In genomic region chr6:110813813-110814487, GRCh38 we compare ENCODE assay signal across 1 cellular context.
TF ChIP-seq lines count a peak whose summit lies in the region.

No MANE protein-coding gene starts in this region.

TF ChIP-seq in K562, 482 proteins besides CTCF, POLR2A, EP300 and RAD21 (continued from another document):
- no peak for TF ChIP-seq E2F1 (CRISPR knock-in tag; IDR thresholded peaks at IDR 0.05)
- peak; percentile 27 for TF ChIP-seq KDM5B (IDR thresholded peaks at IDR 0.05; ENCODE audit: insufficient replicate concordance, low read depth, low read length)
- TF ChIP-seq ZNF274 (IDR thresholded peaks at IDR 0.05; ENCODE audit: borderline replicate concordance, low read depth, low read length) = no peak
- TF ChIP-seq RNF219 (CRISPR knock-in tag; IDR thresholded peaks at IDR 0.05) = no peak
- TF ChIP-seq DLX4 (CRISPR knock-in tag; IDR thresholded peaks at IDR 0.05) = no peak
